ENCODE assay signal across 15 cellular contexts in the genomic region with DNA sequence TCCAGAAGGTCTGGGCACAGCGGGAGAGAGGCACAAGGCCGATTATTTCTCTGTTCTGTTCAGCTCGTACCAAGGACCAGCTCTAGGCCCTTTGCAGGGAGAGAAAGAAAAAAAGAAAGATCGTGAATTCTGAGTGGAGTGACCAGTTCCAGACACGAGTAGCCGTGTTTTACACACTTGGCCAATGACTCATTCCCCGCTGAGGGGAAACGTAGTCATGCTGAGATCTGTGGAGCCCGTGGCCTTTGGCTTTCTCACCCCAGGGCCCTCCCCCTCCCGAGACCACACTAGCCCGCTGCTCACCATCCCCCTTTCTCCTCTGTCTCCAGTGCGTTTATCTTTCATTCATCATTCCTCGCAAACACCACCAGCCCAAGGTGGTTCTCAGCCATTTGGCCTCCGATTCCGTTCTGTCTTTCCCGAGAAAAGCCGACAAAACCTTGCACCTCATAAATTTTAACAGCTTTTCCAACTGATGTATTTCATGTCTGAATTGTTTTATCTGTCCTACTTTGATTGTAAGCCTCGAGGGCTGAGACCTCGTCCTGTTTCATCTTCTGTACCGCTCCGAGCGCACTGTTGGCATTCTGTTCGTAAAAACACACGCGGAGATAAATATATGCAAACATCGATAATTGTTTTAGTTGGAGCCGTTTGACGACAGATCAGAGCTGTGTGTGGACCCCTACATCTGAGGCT.
DNase-seq lines count a peak whose midpoint lies in the region; TF ChIP-seq lines count a peak whose summit lies in the region.
"Had no signal": no experiment of that assay in that cellular context is flagged by ENCODE, and none has a peak within 500 bp of the region (broad histone marks: within the 10 kb centered on the region; RNA-seq: fewer than 3 reads in every experiment).

No MANE protein-coding gene starts in this region.

- H3K4me1 ChIP-seq in mesodermal cell (ENCODE audit: control insufficient read depth, insufficient read depth, low read length, poor library complexity, severe bottlenecking): peaks cover 30% of the 10 kb centered on the region

- H3K9me3 ChIP-seq in mesodermal cell (ENCODE audit: control insufficient read depth, low read length): peaks cover 22% of the 10 kb centered on the region

- H3K27ac Mint-ChIP-seq in endothelial cell (ENCODE audit: unreplicated experiment): no peak overlapping the region
- H3K27ac Mint-ChIP-seq: activated naive CD8-positive, alpha-beta T cell treated with anti-CD3 and anti-CD28 coated beads for 36 hours; B cell; H9 had no signal

- no peaks in the 10 kb centered on the region for H3K36me3 ChIP-seq in mesodermal cell (ENCODE audit: control insufficient read depth, insufficient read depth, low read length)
- H3K36me3 ChIP-seq: heart right ventricle, sigmoid colon, tibial nerve had no signal

- H3K36me3 Mint-ChIP-seq in endothelial cell (ENCODE audit: low read depth, unreplicated experiment): no peaks in the 10 kb centered on the region
- H3K36me3 Mint-ChIP-seq: activated naive CD8-positive, alpha-beta T cell treated with anti-CD3 and anti-CD28 coated beads for 36 hours had no signal

- 54 to 55% methylated on average over 22 to 26 of the region's 28 CpGs for WGBS in mesodermal cell (ENCODE audit: insufficient coverage in 2 of 2), 2 experiments

- H3K4me3 ChIP-seq in AG04449 (ENCODE audit: low read depth, low read length) (peak overlapping the region; percentile 29), choroid plexus epithelial cell (ENCODE audit: low read depth, low read length) (peak overlapping the region; percentile 14), mesodermal cell (ENCODE audit: extremely low read depth, insufficient read depth, low read length, poor library complexity, severe bottlenecking) (no peak overlapping the region)
- H3K4me3 ChIP-seq: heart right ventricle, sigmoid colon, tibial nerve had no signal

- H3K27ac ChIP-seq in mesodermal cell (ENCODE audit: low read depth, low read length, severe bottlenecking): peak overlapping the region; percentile 81
- H3K27ac ChIP-seq: heart right ventricle, sigmoid colon, tibial nerve had no signal

- TF ChIP-seq CTCF in AG04449 (IDR thresholded peaks at IDR 0.05; ENCODE audit: insufficient read depth, low read length, missing control alignments) (no peak), choroid plexus epithelial cell (conservative IDR thresholded peaks at IDR 0.05; ENCODE audit: low read depth, low read length) (no peak), endothelial cell (IDR thresholded peaks at IDR 0.05; ENCODE audit: unreplicated experiment) (no peak)

- no peak for DNase-seq in AG04449 (ENCODE audit: low read depth, low spot score)
- peak; percentile 32 for DNase-seq in HK-2 (ENCODE audit: unreplicated experiment)
- peak; percentile 79 for DNase-seq in choroid plexus epithelial cell (ENCODE audit: low read depth)
- DNase-seq in COLO829 (ENCODE audit: low spot score): no peak
- no peak for DNase-seq in SHP77 (lab: John Stamatoyannopoulos, UW)
- no peak for DNase-seq in DMS 273 treated with DMSO at 0.1 percent for 48 hours (lab: John Stamatoyannopoulos, UW)
- DNase-seq in endothelial cell (ENCODE audit: low spot score): no peak
- DNase-seq: activated naive CD8-positive, alpha-beta T cell treated with anti-CD3 and anti-CD28 coated beads for 36 hours; H9; heart right ventricle; sigmoid colon; T1000 had no signal

- no peaks in the 10 kb centered on the region for H3K9me3 Mint-ChIP-seq in endothelial cell (ENCODE audit: unreplicated experiment)

- H3K4me1 Mint-ChIP-seq in endothelial cell (ENCODE audit: unreplicated experiment): peaks cover 2% of the 10 kb centered on the region
- H3K4me1 Mint-ChIP-seq: activated naive CD8-positive, alpha-beta T cell treated with anti-CD3 and anti-CD28 coated beads for 36 hours; B cell had no signal

- POLR2A ChIA-PET in AG04449 (lab: Yijun Ruan, JAX): no interaction called here

- no peak overlapping the region for H3K4me3 Mint-ChIP-seq in endothelial cell (ENCODE audit: unreplicated experiment)
- H3K4me3 Mint-ChIP-seq: activated naive CD8-positive, alpha-beta T cell treated with anti-CD3 and anti-CD28 coated beads for 36 hours; B cell; H9 had no signal

- CTCF ChIA-PET in AG04449 (lab: Yijun Ruan, JAX): no interaction called here

- H3K27me3 Mint-ChIP-seq in endothelial cell (ENCODE audit: unreplicated experiment): peaks cover 3% of the 10 kb centered on the region
- H3K27me3 Mint-ChIP-seq: activated naive CD8-positive, alpha-beta T cell treated with anti-CD3 and anti-CD28 coated beads for 36 hours; B cell had no signal

Comparison
In these comparisons a context has a peak if more than half of its experiments do, and no peak if none do; other contexts are left out.
1. DNase-seq: peak in HK-2 (single experiment) and choroid plexus epithelial cell (single experiment); none in AG04449 (single experiment), COLO829 (single experiment), SHP77 (0 of 2), DMS 273 treated with DMSO at 0.1 percent for 48 hours (single experiment) and endothelial cell (single experiment).